In genomic region chr12:105721051-105721825, GRCh38 we compare ENCODE assay signal across 1 cellular context.
TF ChIP-seq lines count a peak whose summit lies in the region.

No MANE protein-coding gene starts in this region.

TF ChIP-seq in WTC11, 78 proteins besides CTCF, POLR2A, EP300 and RAD21 (continued from another document):
- TF ChIP-seq ZNF425 (CRISPR knock-in tag; conservative IDR thresholded peaks at IDR 0.05), result no peak
- no peak for TF ChIP-seq NFE2L1 (CRISPR knock-in tag; IDR thresholded peaks at IDR 0.05)
- TF ChIP-seq NR3C1 (CRISPR knock-in tag; conservative IDR thresholded peaks at IDR 0.05; ENCODE audit: low read depth), result no peak
- TF ChIP-seq FOXJ3 (CRISPR knock-in tag; IDR thresholded peaks at IDR 0.05; ENCODE audit: borderline replicate concordance), result no peak
- no peak for TF ChIP-seq FOXP4 (CRISPR knock-in tag; IDR thresholded peaks at IDR 0.05)
- no peak for TF ChIP-seq ELF4 (CRISPR knock-in tag; IDR thresholded peaks at IDR 0.05; ENCODE audit: low read depth)
- no peak for TF ChIP-seq ZNF396 (CRISPR knock-in tag; IDR thresholded peaks at IDR 0.05; ENCODE audit: borderline replicate concordance)
- TF ChIP-seq HMGXB4 (CRISPR knock-in tag; IDR thresholded peaks at IDR 0.05), result no peak
- TF ChIP-seq SP1 (CRISPR knock-in tag; conservative IDR thresholded peaks at IDR 0.05), result no peak
- TF ChIP-seq SMAD3 (CRISPR knock-in tag; IDR thresholded peaks at IDR 0.05; ENCODE audit: borderline replicate concordance), result no peak
- TF ChIP-seq FOXP1 (CRISPR knock-in tag; IDR thresholded peaks at IDR 0.05; ENCODE audit: borderline replicate concordance), result no peak
- TF ChIP-seq PRRX2 (CRISPR knock-in tag; IDR thresholded peaks at IDR 0.05), result no peak
